13 cellular contexts compared by ENCODE assay signal in genomic region chr17:50205111-50205821, GRCh38. TPM values are rescaled to one million over a fixed set of nuclear protein-coding genes. Genes with fewer than 3 reads are reported as not detected.
DNase-seq lines count a peak whose midpoint lies in the region; ATAC-seq and TF ChIP-seq lines count a peak whose summit lies in the region.
"Had no signal": no experiment of that assay in that cellular context is flagged by ENCODE, and none has a peak within 500 bp of the region (broad histone marks: within the 10 kb centered on the region; RNA-seq: fewer than 3 reads in every experiment).

No MANE protein-coding gene starts in this region.

- H3K4me1 ChIP-seq in ACC112 (ENCODE audit: control insufficient read depth, insufficient read depth, low read length, unreplicated experiment): peaks cover 79% of the 10 kb centered on the region
- H3K4me1 ChIP-seq in RWPE2 (ENCODE audit: insufficient read depth, poor library complexity, severe bottlenecking): peaks cover 5% of the 10 kb centered on the region
- H3K4me1 ChIP-seq in heart right ventricle: peaks cover 2 to 64% (median 26%) of the 10 kb centered on the region in 9 donors

- no peaks in the 10 kb centered on the region for H3K27me3 ChIP-seq in ACC112 (ENCODE audit: insufficient read depth, low read length)
- H3K27me3 ChIP-seq in RWPE2 (ENCODE audit: insufficient read depth, poor library complexity, severe bottlenecking): no peaks in the 10 kb centered on the region
- peaks cover 0 to 59% (median 41%) of the 10 kb centered on the region in 7 donors for H3K27me3 ChIP-seq in heart right ventricle
- peaks cover 0 to 67% (median 25%) of the 10 kb centered on the region in 45 donors for H3K27me3 ChIP-seq in dorsolateral prefrontal cortex

- H3K4me3 ChIP-seq in ACC112 (ENCODE audit: low read depth, low read length) (peak overlapping the region; percentile 16; the same call in 1 of the 2 replicates), RWPE2 (ENCODE audit: severe bottlenecking) (no peak overlapping the region), heart right ventricle (no peak overlapping the region), dorsolateral prefrontal cortex (no peak overlapping the region)

- H2AFZ ChIP-seq in ACC112 (ENCODE audit: low read length, unreplicated experiment): peak overlapping the region; percentile 3

- DNase-seq in RWPE2 (ENCODE audit: low spot score): peak; percentile 23
- DNase-seq in heart right ventricle: peak; percentile 58 to 60
- DNase-seq in posterior vena cava (ENCODE audit: low spot score): peak; percentile 82
- no peak for DNase-seq in glomerular visceral epithelial cell (ENCODE audit: extremely low spot score)
- DNase-seq in NCI-H1048 (lab: John Stamatoyannopoulos, UW): no peak
- no peak for DNase-seq in RPMI8226
- DNase-seq in dorsolateral prefrontal cortex: no peak
- DNase-seq: anterior cingulate cortex, DND-41, SIG-M5 had no signal

- no peak for ATAC-seq in RWPE2 (ENCODE audit: low read depth)
- no peak for ATAC-seq in heart right ventricle

- no peak for TF ChIP-seq CTCF in RWPE2 (IDR thresholded peaks at IDR 0.05; ENCODE audit: poor library complexity, severe bottlenecking)
- no peak for TF ChIP-seq CTCF in heart right ventricle (IDR thresholded peaks at IDR 0.05)
- no peak for TF ChIP-seq CTCF in dorsolateral prefrontal cortex (IDR thresholded peaks at IDR 0.05 in 54 of 56, conservative IDR thresholded peaks at IDR 0.05 in 2 of 56; ENCODE audit: low read depth in 1 of 56, partially characterized antibody in 56 of 56)

- H3K36me3 ChIP-seq in ACC112 (ENCODE audit: insufficient read depth, low read length): no peaks in the 10 kb centered on the region
- no peaks in the 10 kb centered on the region for H3K36me3 ChIP-seq in RWPE2 (ENCODE audit: low read depth)
- H3K36me3 ChIP-seq in heart right ventricle: no peaks in the 10 kb centered on the region

- 46 to 53% methylated on average over 9 of the region's 9 CpGs for WGBS in heart right ventricle, 2 donors

- peaks cover 39% of the 10 kb centered on the region for H3K79me2 ChIP-seq in ACC112 (ENCODE audit: control insufficient read depth, insufficient read depth, low read length, unreplicated experiment)

- intact Hi-C loops in heart right ventricle (cut with DNase I) (no loop called here), posterior vena cava (cut with DNase I) (no loop called here), dorsolateral prefrontal cortex (cut with DNase I) (no loop called here)

- H3K27ac ChIP-seq in ACC112 (ENCODE audit: low read depth, low read length): peak overlapping the region; percentile 89
- H3K27ac ChIP-seq in RWPE2 (ENCODE audit: poor library complexity, severe bottlenecking): no peak overlapping the region
- peak overlapping the region in 9 of 10 donors; percentile 22 to 78 (median 58) for H3K27ac ChIP-seq in heart right ventricle
- H3K27ac ChIP-seq in dorsolateral prefrontal cortex: no peak overlapping the region

- H3K9me3 ChIP-seq in RWPE2 (ENCODE audit: severe bottlenecking) (no peaks in the 10 kb centered on the region), heart right ventricle (no peaks in the 10 kb centered on the region)

RNA-seq across cellular contexts. Expression of gene COL1A1, which starts 3.8 kb away (rescaled TPM):
- total RNA-seq in heart right ventricle (100 to 1,000 TPM in 1 of 10 donors, 10 to 100 TPM in 9; 31.7 to 455 (median 45.9) TPM), posterior vena cava (1,000 to 10,000 TPM in 1 of 2 donors, 100 to 1,000 TPM in 1; 456 to 1,821 TPM), dorsolateral prefrontal cortex (10 to 100 TPM in 16 of 120 experiments, 1 to 10 TPM in 95, under 1 TPM in 9; 0.25 to 23.1 (median 3.3) TPM)
- 10 to 100 TPM; 30.2 to 81.5 TPM for polyA plus RNA-seq in heart right ventricle

RNA-seq across cellular contexts. Expression of gene SGCA, which starts 39.5 kb away (rescaled TPM):
- total RNA-seq in heart right ventricle (100 to 1,000 TPM; 136 to 204 (median 158) TPM), posterior vena cava (10 to 100 TPM; 87.9 to 99.0 TPM), dorsolateral prefrontal cortex (1 to 10 TPM in 57 of 120 experiments, under 1 TPM in 26, not detected in 37; 0.37 to 7.6 (median 1.3) TPM)
- 100 to 1,000 TPM; 137 to 314 TPM for polyA plus RNA-seq in heart right ventricle
- total RNA-seq: NCI-H460, progenitor cell of endocrine pancreas had no signal

RNA-seq across cellular contexts. Expression of gene PPP1R9B, which starts 54.8 kb away (rescaled TPM):
- 10 to 100 TPM; 17.3 to 45.4 (median 26.9) TPM for total RNA-seq in heart right ventricle
- 10 to 100 TPM; 22.4 to 42.7 TPM for polyA plus RNA-seq in heart right ventricle
- total RNA-seq in posterior vena cava: 10 to 100 TPM; 51.4 to 53.7 TPM
- total RNA-seq in dorsolateral prefrontal cortex: 100 to 1,000 TPM in 118 of 120 experiments, 10 to 100 TPM in 2; 74.6 to 225 (median 160) TPM

Comparison
In these comparisons a context has a peak if more than half of its experiments do, and no peak if none do; other contexts are left out.
1. H3K27ac ChIP-seq: peak in ACC112 (single experiment) and heart right ventricle (9 of 10); none in RWPE2 (single experiment) and dorsolateral prefrontal cortex (0 of 59).
2. DNase-seq: peak in RWPE2 (single experiment), heart right ventricle (2 of 2) and posterior vena cava (single experiment); none in glomerular visceral epithelial cell (single experiment), NCI-H1048 (single experiment), RPMI8226 (single experiment) and dorsolateral prefrontal cortex (0 of 10).
3. RNA of gene SGCA, which starts 39.5 kb away (total RNA-seq): 136 to 204 TPM in heart right ventricle and 87.9 to 99.0 TPM in posterior vena cava; 0.37 to 7.6 TPM in dorsolateral prefrontal cortex; every median in the first group is over 10 times any median in the second.